ENCODE assay signal across 17 cellular contexts in the genomic region with DNA sequence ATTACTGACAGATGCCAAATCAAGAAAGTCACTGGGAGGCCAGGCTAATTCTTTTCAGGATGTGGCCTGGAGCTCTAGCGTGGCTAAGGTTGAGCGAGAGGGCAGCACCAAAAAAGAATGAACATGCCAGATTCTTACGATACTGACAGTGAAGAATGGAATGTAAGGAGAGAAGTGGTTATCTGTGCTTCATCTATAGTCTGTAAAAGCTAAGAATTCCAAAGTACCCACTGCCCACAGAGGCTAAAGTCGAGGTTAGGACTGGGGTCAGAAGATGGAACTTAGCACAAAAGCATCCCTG. TPM values are rescaled to one million over a fixed set of nuclear protein-coding genes. Genes with fewer than 3 reads are reported as not detected.
DNase-seq lines count a peak whose midpoint lies in the region; FAIRE-seq and TF ChIP-seq lines count a peak whose summit lies in the region.
"Had no signal": no experiment of that assay in that cellular context is flagged by ENCODE, and none has a peak within 500 bp of the region (broad histone marks: within the 10 kb centered on the region; RNA-seq: fewer than 3 reads in every experiment).

No MANE protein-coding gene starts in this region.

- H3K4me1 ChIP-seq in mammary epithelial cell (ENCODE audit: insufficient read depth, low read length) (peaks cover 8% of the 10 kb centered on the region), mesendoderm (ENCODE audit: control insufficient read depth, low read depth, low read length) (no peaks in the 10 kb centered on the region)

- in situ Hi-C loops in mammary epithelial cell (cut with MboI; ENCODE audit: low sequenced_read_pairs in 2 of 2) = no loop called here

- H3K18ac ChIP-seq in mesendoderm (ENCODE audit: low read length) = no peak overlapping the region

- H3K27ac ChIP-seq in mammary epithelial cell (ENCODE audit: insufficient read depth, low read depth, low read length) (no peak overlapping the region), mesendoderm (ENCODE audit: low read depth, low read length) (no peak overlapping the region), WERI-Rb-1 (no peak overlapping the region)
- H3K27ac ChIP-seq: HL-60 had no signal

- H2AFZ ChIP-seq in mammary epithelial cell (ENCODE audit: low read depth, low read length) = no peak overlapping the region

- H3K4me2 ChIP-seq in mammary epithelial cell (ENCODE audit: insufficient read depth, low read depth, low read length) (no peak overlapping the region), mesendoderm (ENCODE audit: low read length) (no peak overlapping the region)

- H3K4me3 ChIP-seq in mammary epithelial cell (replicated peaks in 1 of 3; ENCODE audit: insufficient read depth in 1 of 3, low read depth in 2 of 3, low read length in 3 of 3) (no peak overlapping the region), mesendoderm (ENCODE audit: low read length) (no peak overlapping the region), WERI-Rb-1 (ENCODE audit: low read depth, low read length) (no peak overlapping the region)

- DNase-seq in AG08395 (ENCODE audit: low spot score) (peak; percentile 28), HTR-8/SVneo (ENCODE audit: insufficient read length, low spot score) (peak; percentile 45), mammary epithelial cell (peak; percentile 25), mesendoderm (peak; percentile 63), WERI-Rb-1 (no peak), GOT3 (lab: John Stamatoyannopoulos, UW) (no peak), SK-N-DZ (ENCODE audit: low spot score) (no peak), HK-2 (ENCODE audit: unreplicated experiment) (no peak)
- DNase-seq: central memory CD4-positive, alpha-beta T cell; DND-41; MM.1S; NCI-H2107; stimulated activated CD4-positive, alpha-beta T cell treated with anti-CD3 and anti-CD28 coated beads, Interleukin-1b, Interleukin-23, amount 100 ng/mL, for 48 hours had no signal

- dilution Hi-C loops in mammary epithelial cell (cut with HindIII; ENCODE audit: low sequenced_read_pairs) = no loop called here

- no peak overlapping the region for H4K5ac ChIP-seq in mesendoderm (ENCODE audit: low read length)

- no peak for TF ChIP-seq CTCF in mammary epithelial cell (conservative IDR thresholded peaks at IDR 0.05 in 1 of 2, IDR thresholded peaks at IDR 0.05 in 1 of 2; ENCODE audit: extremely low read depth in 1 of 2, insufficient read depth in 1 of 2, low read depth in 1 of 2, low read length in 2 of 2)
- no peak for TF ChIP-seq CTCF in WERI-Rb-1 (IDR thresholded peaks at IDR 0.05; ENCODE audit: low read depth, low read length)

- WGBS in mammary epithelial cell (ENCODE audit: low coverage, missing lambda C conversion rate) = 47% methylated on average over 4 of the region's 4 CpGs
- WGBS in mesendoderm (ENCODE audit: extremely low coverage, insufficient coverage, low lambda C conversion rate) = no CpG with 5 or more reads among the region's 4 CpGs

- no peaks in the 10 kb centered on the region for H3K9me3 ChIP-seq in mammary epithelial cell (replicated peaks; ENCODE audit: insufficient read depth, low read length)
- H3K9me3 ChIP-seq in WERI-Rb-1 (ENCODE audit: severe bottlenecking) = no peaks in the 10 kb centered on the region

- H3K4ac ChIP-seq in mesendoderm (ENCODE audit: low read depth, low read length) = no peak overlapping the region

- H2BK15ac ChIP-seq in mesendoderm (replicated peaks; ENCODE audit: low read depth) = no peak overlapping the region

- H2BK5ac ChIP-seq in mesendoderm (ENCODE audit: low read length) = no peak overlapping the region

- peak; percentile 55 for FAIRE-seq in HTR-8/SVneo (lab: Jason Lieb, UNC)
- FAIRE-seq: GM18507, urothelium cell line had no signal

- no peak overlapping the region for H3K56ac ChIP-seq in mesendoderm (ENCODE audit: low read length)

- H4K8ac ChIP-seq in mesendoderm (ENCODE audit: low read depth, low read length) = no peak overlapping the region

- H2BK120ac ChIP-seq in mesendoderm (ENCODE audit: low read depth, low read length) = no peak overlapping the region

- no peaks in the 10 kb centered on the region for H3K27me3 ChIP-seq in mammary epithelial cell (ENCODE audit: insufficient read depth, low read length)
- no peaks in the 10 kb centered on the region for H3K27me3 ChIP-seq in mesendoderm (ENCODE audit: insufficient read depth, low read length, poor library complexity)
- H3K27me3 ChIP-seq in WERI-Rb-1 (ENCODE audit: insufficient read depth, low read depth, severe bottlenecking) = no peaks in the 10 kb centered on the region

- H2AK5ac ChIP-seq in mesendoderm (ENCODE audit: low read length) = no peak overlapping the region

- no peaks in the 10 kb centered on the region for H4K20me1 ChIP-seq in mammary epithelial cell (ENCODE audit: insufficient read depth, low read length)

- no peak overlapping the region for H3K9ac ChIP-seq in mammary epithelial cell (ENCODE audit: insufficient read depth, low read length)
- no peak overlapping the region for H3K9ac ChIP-seq in mesendoderm (ENCODE audit: low read length)

- no peak overlapping the region for H3K23ac ChIP-seq in mesendoderm (ENCODE audit: low read length)

- CTCF ChIA-PET in mammary epithelial cell (lab: Charles Lee; ENCODE audit: low non-redundant PET) = no interaction called here

- H3K79me2 ChIP-seq in mammary epithelial cell (ENCODE audit: insufficient read depth, low read length) (peaks cover 57% of the 10 kb centered on the region), mesendoderm (ENCODE audit: control insufficient read depth, insufficient read depth, low read length) (peaks cover 3% of the 10 kb centered on the region)

- BruUV-seq in mammary epithelial cell (replicated peaks; lab: Mats Ljungman, UMichigan) = no TSS peak

- peaks cover 5% of the 10 kb centered on the region for H3K79me1 ChIP-seq in mesendoderm (ENCODE audit: low read length)

- intact Hi-C loops in mammary epithelial cell (cut with micrococcal nuclease) = no loop called here

- H3K36me3 ChIP-seq in mammary epithelial cell (ENCODE audit: insufficient read depth, low read length) (peaks cover 17% of the 10 kb centered on the region), mesendoderm (ENCODE audit: control insufficient read depth, insufficient read depth, low read length) (peaks cover 4% of the 10 kb centered on the region), WERI-Rb-1 (peaks cover 83% of the 10 kb centered on the region)

RNA-seq across cellular contexts. Expression of gene TFAP2E, which starts 32.7 kb away (rescaled TPM):
- total RNA-seq in mammary epithelial cell = under 1 TPM; 0.17 to 0.71 TPM
- 0.10 TPM for polyA plus RNA-seq in mammary epithelial cell
- not detected for polyA minus RNA-seq in mammary epithelial cell
- polyA plus RNA-seq in mesendoderm (2013, experiment 1 of 2) = 0.20 TPM
- polyA plus RNA-seq in mesendoderm (2013, experiment 2 of 2) = 0.14 TPM
- polyA plus RNA-seq in SK-N-DZ (2014; cell fraction: cytosol; rRNA removed) = 0.21 TPM in 1 of 2 replicates, not detected in the other
- polyA plus RNA-seq in SK-N-DZ (2014; cell fraction: nucleus; rRNA removed) = 0.64 TPM in 1 of 2 replicates, not detected in the other
- total RNA-seq: H4 had no signal

RNA-seq across cellular contexts. Expression of gene PSMB2, which starts 35.5 kb away (rescaled TPM):
- 10 to 100 TPM; 24.3 to 82.1 TPM for total RNA-seq in mammary epithelial cell
- 76.3 TPM for polyA plus RNA-seq in mammary epithelial cell
- 164 TPM for polyA minus RNA-seq in mammary epithelial cell
- 210 TPM for polyA plus RNA-seq in mesendoderm (2013, experiment 1 of 2)
- polyA plus RNA-seq in mesendoderm (2013, experiment 2 of 2) = 208 TPM
- 49.4 and 49.5 TPM in 2 replicates for polyA plus RNA-seq in SK-N-DZ (2014; cell fraction: cytosol; rRNA removed)
- polyA plus RNA-seq in SK-N-DZ (2014; cell fraction: nucleus; rRNA removed) = 19.3 and 30.8 TPM in 2 replicates

RNA-seq across cellular contexts. Expression of gene NCDN, which starts 48.2 kb away (rescaled TPM):
- 10 to 100 TPM; 21.8 to 35.1 TPM for total RNA-seq in mammary epithelial cell
- 19.3 TPM for polyA plus RNA-seq in mammary epithelial cell
- 17.6 TPM for polyA minus RNA-seq in mammary epithelial cell
- polyA plus RNA-seq in mesendoderm (2013, experiment 1 of 2) = 27.8 TPM
- polyA plus RNA-seq in mesendoderm (2013, experiment 2 of 2) = 28.0 TPM
- polyA plus RNA-seq in SK-N-DZ (2014; cell fraction: cytosol; rRNA removed) = 31.9 and 34.8 TPM in 2 replicates
- 30.2 and 39.1 TPM in 2 replicates for polyA plus RNA-seq in SK-N-DZ (2014; cell fraction: nucleus; rRNA removed)

RNA-seq across cellular contexts. Expression of gene KIAA0319L, which starts 48.6 kb away (rescaled TPM):
- 10 to 100 TPM; 38.1 to 68.2 TPM for total RNA-seq in mammary epithelial cell
- 32.4 TPM for polyA plus RNA-seq in mammary epithelial cell
- 55.5 TPM for polyA minus RNA-seq in mammary epithelial cell
- polyA plus RNA-seq in mesendoderm (2013, experiment 1 of 2) = 15.1 TPM
- polyA plus RNA-seq in mesendoderm (2013, experiment 2 of 2) = 16.4 TPM
- 25.4 and 28.4 TPM in 2 replicates for polyA plus RNA-seq in SK-N-DZ (2014; cell fraction: cytosol; rRNA removed)
- 28.3 and 52.9 TPM in 2 replicates for polyA plus RNA-seq in SK-N-DZ (2014; cell fraction: nucleus; rRNA removed)

Comparison
In these comparisons a context has a peak if more than half of its experiments do, and no peak if none do; other contexts are left out.
1. DNase-seq: peak in AG08395 (single experiment), HTR-8/SVneo (single experiment), mammary epithelial cell (single experiment) and mesendoderm (single experiment); none in WERI-Rb-1 (single experiment), GOT3 (single experiment), SK-N-DZ (single experiment) and HK-2 (single experiment).